In the genomic region with DNA sequence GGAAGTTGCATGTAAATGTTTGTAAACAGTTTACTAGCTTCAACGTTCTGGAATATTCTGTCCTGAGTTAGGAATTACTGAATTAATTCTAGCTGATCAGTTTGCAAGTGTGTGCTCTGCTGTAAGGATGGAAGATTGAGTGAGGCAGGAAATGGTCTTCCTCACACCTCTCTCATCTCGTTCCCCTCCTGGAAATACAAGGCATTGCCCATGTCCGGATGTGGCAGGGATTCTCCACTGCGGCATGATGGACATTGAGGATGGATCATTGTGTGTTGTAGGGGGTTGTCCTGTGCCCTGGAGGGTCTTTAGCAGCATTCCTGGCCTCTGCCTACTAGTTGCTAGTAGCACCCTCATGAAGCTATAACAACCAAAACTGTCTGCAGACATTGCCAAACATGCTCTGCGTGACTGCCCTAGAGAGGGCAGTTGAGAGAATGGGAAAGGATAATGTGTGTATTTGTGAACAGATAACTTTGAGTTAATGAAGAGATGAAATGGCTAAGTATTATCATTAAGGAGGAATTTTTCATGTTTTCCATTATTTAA, we compare ENCODE assay signal across 8 cellular contexts. TPM values are rescaled to one million over a fixed set of nuclear protein-coding genes. Genes with fewer than 3 reads are reported as not detected.
A peak's percentile ranks its signal among the peaks of the same experiment; 100 is the strongest.
DNase-seq lines count a peak whose midpoint lies in the region; ATAC-seq, FAIRE-seq and TF ChIP-seq lines count a peak whose summit lies in the region.

No MANE protein-coding gene starts in this region.

- no peak overlapping the region for H2BK5ac ChIP-seq in mesenchymal stem cell (ENCODE audit: low read depth, low read length, poor library complexity, severe bottlenecking)

- H3K27ac ChIP-seq in mesenchymal stem cell (ENCODE audit: low read length, poor library complexity, severe bottlenecking): no peak overlapping the region
- peak overlapping the region; percentile 78 to 80 for H3K27ac ChIP-seq in tibial artery

- no peak overlapping the region for H2AFZ ChIP-seq in mesenchymal stem cell (ENCODE audit: low read depth, low read length)

- H3K36me3 ChIP-seq in mesenchymal stem cell (ENCODE audit: control insufficient read depth in 1 of 2, insufficient read depth in 2 of 2, low read depth in 1 of 2, low read length in 2 of 2): no peaks in the 10 kb centered on the region
- no peaks in the 10 kb centered on the region for H3K36me3 ChIP-seq in tibial artery

- no peak overlapping the region for H2BK12ac ChIP-seq in mesenchymal stem cell (ENCODE audit: low read length in 2 of 2)

- no peak overlapping the region for H2BK15ac ChIP-seq in mesenchymal stem cell (ENCODE audit: low read depth, poor library complexity, severe bottlenecking)

- WGBS in mesenchymal stem cell: 40% methylated on average over 2 of the region's 5 CpGs

- H3K27ac Mint-ChIP-seq in activated CD4-positive, alpha-beta T cell treated with anti-CD3 and anti-CD28 coated beads, Interleukin-2, amount 10 ng/mL, durations not matched to agents 7 days and 5 days: peak overlapping the region; percentile 93
- H3K27ac Mint-ChIP-seq in activated naive CD8-positive, alpha-beta T cell treated with anti-CD3 and anti-CD28 coated beads for 36 hours: peak overlapping the region; percentile 92

- H3K4me1 ChIP-seq in mesenchymal stem cell (ENCODE audit: control insufficient read depth, insufficient read depth, low read depth, low read length) (no peaks in the 10 kb centered on the region), tibial artery (peaks cover 0 to 33% (median 9%) of the 10 kb centered on the region in 4 donors)

- H3K4me1 Mint-ChIP-seq in activated CD4-positive, alpha-beta T cell treated with anti-CD3 and anti-CD28 coated beads, Interleukin-2, amount 10 ng/mL, durations not matched to agents 7 days and 5 days: peaks cover 61% of the 10 kb centered on the region
- peaks cover 54% of the 10 kb centered on the region for H3K4me1 Mint-ChIP-seq in activated naive CD8-positive, alpha-beta T cell treated with anti-CD3 and anti-CD28 coated beads for 36 hours

- no peak overlapping the region for H4K8ac ChIP-seq in mesenchymal stem cell (ENCODE audit: low read length)

- H3K4me2 ChIP-seq in mesenchymal stem cell (ENCODE audit: low read length, poor library complexity, severe bottlenecking): no peak overlapping the region

- POLR2A ChIA-PET in activated CD4-positive, alpha-beta T cell treated with anti-CD3 and anti-CD28 coated beads, Interleukin-2, amount 10 ng/mL, durations not matched to agents 7 days and 5 days (lab: Charles Lee): interaction anchor here (1.0 kb wide), 1 partner anchor 76 kb away, joined by 3 read pairs; no protein-coding TSS in a partner anchor

- H3K4me3 Mint-ChIP-seq in activated CD4-positive, alpha-beta T cell treated with anti-CD3 and anti-CD28 coated beads, Interleukin-2, amount 10 ng/mL, durations not matched to agents 7 days and 5 days: peak overlapping the region; percentile 65
- peak overlapping the region; percentile 59 for H3K4me3 Mint-ChIP-seq in activated naive CD8-positive, alpha-beta T cell treated with anti-CD3 and anti-CD28 coated beads for 36 hours

- intact Hi-C loops in tibial artery (cut with DNase I; ENCODE audit: low total_unique reads): no loop called here

- H3K18ac ChIP-seq in mesenchymal stem cell (ENCODE audit: low read depth in 1 of 2, low read length in 2 of 2): peak overlapping the region in 1 of 2 experiments; percentile 1

- no peak for FAIRE-seq in frontal cortex (lab: Jason Lieb, UNC)

- no peak overlapping the region for H4K91ac ChIP-seq in mesenchymal stem cell (ENCODE audit: low read length)

- H3K27me3 ChIP-seq in mesenchymal stem cell (ENCODE audit: control insufficient read depth in 1 of 2, insufficient read depth in 1 of 2, low read length in 2 of 2) (no peaks in the 10 kb centered on the region), tibial artery (no peaks in the 10 kb centered on the region)

- H3K9me3 ChIP-seq in mesenchymal stem cell (ENCODE audit: control insufficient read depth, low read length) (no peaks in the 10 kb centered on the region), tibial artery (no peaks in the 10 kb centered on the region)

- H3K4ac ChIP-seq in mesenchymal stem cell (ENCODE audit: low read depth in 1 of 2, low read length in 2 of 2): no peak overlapping the region

- H3K36me3 Mint-ChIP-seq in activated CD4-positive, alpha-beta T cell treated with anti-CD3 and anti-CD28 coated beads, Interleukin-2, amount 10 ng/mL, durations not matched to agents 7 days and 5 days (ENCODE audit: low read depth): peaks cover 39% of the 10 kb centered on the region
- H3K36me3 Mint-ChIP-seq in activated naive CD8-positive, alpha-beta T cell treated with anti-CD3 and anti-CD28 coated beads for 36 hours: peaks cover 19% of the 10 kb centered on the region

- ATAC-seq in GM21528 (IDR thresholded peaks at IDR 0.05; ENCODE audit: low FRiP score, unreplicated experiment) (no peak), HG03432 (IDR thresholded peaks at IDR 0.05; ENCODE audit: unreplicated experiment) (no peak)

- TF ChIP-seq CTCF in tibial artery (IDR thresholded peaks at IDR 0.05): no peak

- no peak overlapping the region for H2AK5ac ChIP-seq in mesenchymal stem cell (ENCODE audit: low read length, severe bottlenecking)

- CTCF ChIA-PET in activated CD4-positive, alpha-beta T cell treated with anti-CD3 and anti-CD28 coated beads, Interleukin-2, amount 10 ng/mL, durations not matched to agents 7 days and 5 days (lab: Charles Lee): interaction anchor here (1.3 kb wide), 1 partner anchor 12 kb away, joined by 6 read pairs; a partner anchor contains a TSS

- H3K27me3 Mint-ChIP-seq in activated CD4-positive, alpha-beta T cell treated with anti-CD3 and anti-CD28 coated beads, Interleukin-2, amount 10 ng/mL, durations not matched to agents 7 days and 5 days: no peaks in the 10 kb centered on the region
- no peaks in the 10 kb centered on the region for H3K27me3 Mint-ChIP-seq in activated naive CD8-positive, alpha-beta T cell treated with anti-CD3 and anti-CD28 coated beads for 36 hours

- peaks cover 2% of the 10 kb centered on the region for H3K79me1 ChIP-seq in mesenchymal stem cell (replicated peaks; ENCODE audit: low read length, poor library complexity, severe bottlenecking)

- no peak overlapping the region for H2BK120ac ChIP-seq in mesenchymal stem cell (ENCODE audit: low read depth, low read length)

- peak overlapping the region in 1 of 2 experiments; percentile 34 for H3K4me3 ChIP-seq in mesenchymal stem cell (ENCODE audit: insufficient read depth in 1 of 2, low read depth in 1 of 2, low read length in 2 of 2)
- H3K4me3 ChIP-seq in tibial artery: peak overlapping the region in 1 of 2 donors; percentile 16

- H3K9me3 Mint-ChIP-seq in activated CD4-positive, alpha-beta T cell treated with anti-CD3 and anti-CD28 coated beads, Interleukin-2, amount 10 ng/mL, durations not matched to agents 7 days and 5 days: no peaks in the 10 kb centered on the region
- no peaks in the 10 kb centered on the region for H3K9me3 Mint-ChIP-seq in activated naive CD8-positive, alpha-beta T cell treated with anti-CD3 and anti-CD28 coated beads for 36 hours

- H3K23ac ChIP-seq in mesenchymal stem cell (ENCODE audit: low read length in 2 of 2): no peak overlapping the region

- no peak overlapping the region for H3K14ac ChIP-seq in mesenchymal stem cell (ENCODE audit: low read length in 2 of 2)

- peak overlapping the region; percentile 74 for H3K9ac ChIP-seq in mesenchymal stem cell (ENCODE audit: low read length)

- peak; percentile 15 for DNase-seq in activated CD4-positive, alpha-beta T cell treated with anti-CD3 and anti-CD28 coated beads, Interleukin-2, amount 10 ng/mL, durations not matched to agents 7 days and 5 days
- no peak for DNase-seq in activated CD4-positive, alpha-beta T cell treated with anti-CD3 and anti-CD28 coated beads, Interleukin-2, amount 50 U/mL, for 48 hours
- no peak for DNase-seq in activated naive CD8-positive, alpha-beta T cell treated with anti-CD3 and anti-CD28 coated beads for 36 hours
- DNase-seq in mesenchymal stem cell (peak; percentile 57), tibial artery (no peak), frontal cortex (ENCODE audit: low spot score in 2 of 2) (no peak)

RNA-seq across cellular contexts. Expression of a gene that starts 12.6 kb away (rescaled TPM):
- total RNA-seq in activated CD4-positive, alpha-beta T cell treated with anti-CD3 and anti-CD28 coated beads, Interleukin-2, amount 10 ng/mL, durations not matched to agents 7 days and 5 days: 10 to 100 TPM; 23.0 to 24.4 TPM
- 1 to 10 TPM; 5.4 to 5.9 TPM for total RNA-seq in activated naive CD8-positive, alpha-beta T cell treated with anti-CD3 and anti-CD28 coated beads for 36 hours
- 13.2 TPM for polyA plus RNA-seq in mesenchymal stem cell (2013, experiment 1 of 2)
- polyA plus RNA-seq in mesenchymal stem cell (2013, experiment 2 of 2): 12.4 TPM
- 4.5 TPM for total RNA-seq in frontal cortex

RNA-seq across cellular contexts. Expression of a gene that starts 39.6 kb away (rescaled TPM):
- total RNA-seq in activated CD4-positive, alpha-beta T cell treated with anti-CD3 and anti-CD28 coated beads, Interleukin-2, amount 10 ng/mL, durations not matched to agents 7 days and 5 days: 10 to 100 TPM; 16.5 to 17.2 TPM
- 10 to 100 TPM; 11.2 to 12.5 TPM for total RNA-seq in activated naive CD8-positive, alpha-beta T cell treated with anti-CD3 and anti-CD28 coated beads for 36 hours
- 13.3 TPM for polyA plus RNA-seq in mesenchymal stem cell (2013, experiment 1 of 2)
- 11.8 TPM for polyA plus RNA-seq in mesenchymal stem cell (2013, experiment 2 of 2)
- 4.5 TPM for total RNA-seq in frontal cortex

Comparison
In these comparisons a context has a peak if more than half of its experiments do, and no peak if none do; other contexts are left out.
1. DNase-seq: peak in activated CD4-positive, alpha-beta T cell treated with anti-CD3 and anti-CD28 coated beads, Interleukin-2, amount 10 ng/mL, durations not matched to agents 7 days and 5 days (single experiment) and mesenchymal stem cell (single experiment); none in activated CD4-positive, alpha-beta T cell treated with anti-CD3 and anti-CD28 coated beads, Interleukin-2, amount 50 U/mL, for 48 hours (0 of 2), activated naive CD8-positive, alpha-beta T cell treated with anti-CD3 and anti-CD28 coated beads for 36 hours (single experiment), tibial artery (0 of 2) and frontal cortex (0 of 2).